Comparison of ENCODE assay signal across 1 cellular context in genomic region chr6:148329568-148330299, GRCh38.
TF ChIP-seq lines count a peak whose summit lies in the region.

No MANE protein-coding gene starts in this region.

TF ChIP-seq in SK-N-SH, 30 proteins besides CTCF, POLR2A, EP300 and RAD21 (continued from another document):
- TF ChIP-seq MXI1 (IDR thresholded peaks at IDR 0.05; ENCODE audit: low read depth, low read length) (no peak), USF1 (IDR thresholded peaks at IDR 0.05; ENCODE audit: borderline replicate concordance, low read depth) (no peak), RCOR1 (IDR thresholded peaks at IDR 0.05; ENCODE audit: low read length) (no peak)
